ENCODE assay signal across 19 cellular contexts in genomic region chr22:21096878-21097277, GRCh38. TPM values are rescaled to one million over a fixed set of nuclear protein-coding genes. Genes with fewer than 3 reads are reported as not detected.
"Had no signal": no experiment of that assay in that cellular context is flagged by ENCODE, and none has a peak within 500 bp of the region (broad histone marks: within the 10 kb centered on the region; RNA-seq: fewer than 3 reads in every experiment).

No MANE protein-coding gene starts in this region.

RNA-seq across cellular contexts. Expression of gene LRRC74B, which starts 51.1 kb away (rescaled TPM):
- total RNA-seq: activated naive CD4-positive, alpha-beta T cell treated with anti-CD3 and anti-CD28 coated beads for 36 hours; activated naive CD4-positive, alpha-beta T cell treated with anti-CD3 and anti-CD28 coated beads, Interleukin-2, amount 50 U/mL, for 72 hours; activated naive CD8-positive, alpha-beta T cell treated with anti-CD3 and anti-CD28 coated beads for 36 hours; activated naive CD8-positive, alpha-beta T cell treated with anti-CD3 and anti-CD28 coated beads, Interleukin-2, amount 10 ng/mL, durations not matched to agents 7 days and 5 days; activated T-cell treated with anti-CD3 and anti-CD28 coated beads, Interleukin-2, amount 50 U/mL, for 4 hours; activated T-cell treated with anti-CD3 and anti-CD28 coated beads, Interleukin-2, amount 50 U/mL, for 72 hours; activated T-helper 1 cell treated with anti-CD3 and anti-CD28 coated beads, Interleukin-12 subunit alpha, Interleukin-12 subunit beta, Interleukin-2, Interleukin-4 antibody, amounts not matched to agents 30 ng/mL and 10 ng/mL and 1 ng/mL, durations not matched to agents 14 hours and 24 hours and 36 hours; activated T-helper 17 cell treated with anti-CD3 and anti-CD28 coated beads, Interleukin-2, amount 50 U/mL, for 72 hours; activated T-helper 2 cell treated with anti-CD3 and anti-CD28 coated beads, Interferon-gamma antibody, Interleukin-2, Interleukin-4, amounts not matched to agents 10 μg/mL and 5 μg/mL and 100 μg/mL, durations not matched to agents 14 hours and 24 hours and 36 hours; aorta; astrocyte; body of pancreas; breast epithelium; bronchial epithelial cell; cardiac septum; cerebellum; chondrocyte had no signal
- polyA plus RNA-seq: adipose tissue, cardiac muscle cell had no signal
